ENCODE assay signal across 27 cellular contexts in the genomic region with DNA sequence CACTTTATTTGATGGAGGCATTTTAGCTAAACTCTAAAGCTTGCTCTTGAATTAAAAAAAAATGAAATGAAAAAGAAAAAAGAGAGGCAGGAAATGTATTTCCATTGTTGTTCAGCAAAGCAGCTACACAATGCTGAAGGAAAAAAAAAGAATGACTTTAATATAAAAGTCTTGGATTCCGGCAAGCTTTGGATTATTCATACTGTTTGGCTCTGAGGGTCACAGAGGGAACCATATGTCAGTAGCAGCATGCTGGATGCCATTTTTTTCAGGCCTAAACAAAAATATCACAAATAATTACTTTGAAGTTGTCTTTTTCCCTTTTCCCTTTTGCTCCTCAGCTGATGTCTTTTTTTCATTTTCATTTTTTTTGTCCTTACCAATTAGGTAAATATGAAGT.
DNase-seq lines count a peak whose midpoint lies in the region; ATAC-seq, FAIRE-seq and TF ChIP-seq lines count a peak whose summit lies in the region.
"Had no signal": no experiment of that assay in that cellular context is flagged by ENCODE, and none has a peak within 500 bp of the region (broad histone marks: within the 10 kb centered on the region; RNA-seq: fewer than 3 reads in every experiment).

No MANE protein-coding gene starts in this region.

- H3K27me3 Mint-ChIP-seq in osteocyte (ENCODE audit: unreplicated experiment), result no peaks in the 10 kb centered on the region
- H3K27me3 Mint-ChIP-seq: activated naive CD8-positive, alpha-beta T cell; CD4-positive, alpha-beta T cell; dendritic cell treated with granulocyte-macrophage colony-stimulating factor and Interleukin-4, amounts not matched to agents 40 ng/mL and 50 ng/mL, for 4 days had no signal

- H4K20me1 ChIP-seq in SK-N-SH (ENCODE audit: insufficient read depth) (no peaks in the 10 kb centered on the region), endothelial cell of umbilical vein (replicated peaks; ENCODE audit: control insufficient read depth, extremely low read depth, insufficient read depth, low read length) (no peaks in the 10 kb centered on the region)

- ATAC-seq in gastroesophageal sphincter (no peak), HG03520 (IDR thresholded peaks at IDR 0.05; ENCODE audit: unreplicated experiment) (no peak)
- ATAC-seq: activated T-helper 17 cell treated with anti-CD3 and anti-CD28 coated beads, Interleukin-2, amount 50 U/mL, for 72 hours; naive thymus-derived CD4-positive, alpha-beta T cell; pancreas; sciatic nerve had no signal

- 19% methylated on average over 1 of the region's 1 CpG for WGBS in SK-N-SH (ENCODE audit: low lambda C conversion rate)
- WGBS in gastroesophageal sphincter (ENCODE audit: low coverage in 1 of 2), 2 donors, result 22 to 44% methylated on average over 1 of the region's 1 CpG

- H3K9me3 ChIP-seq in SK-N-SH (no peaks in the 10 kb centered on the region), endothelial cell of umbilical vein (replicated peaks; ENCODE audit: control insufficient read depth, insufficient read depth, low read length) (no peaks in the 10 kb centered on the region), gastroesophageal sphincter (no peaks in the 10 kb centered on the region)
- H3K9me3 ChIP-seq: pancreas, uterus had no signal

- H3K9me3 Mint-ChIP-seq in osteocyte (ENCODE audit: unreplicated experiment), result no peaks in the 10 kb centered on the region
- H3K9me3 Mint-ChIP-seq: activated T-helper 17 cell treated with anti-CD3 and anti-CD28 coated beads, Interleukin-2, amount 50 U/mL, for 72 hours; brain; CD4-positive, alpha-beta T cell; dendritic cell treated with granulocyte-macrophage colony-stimulating factor and Interleukin-4, amounts not matched to agents 40 ng/mL and 50 ng/mL, for 4 days; H9; T-helper 2 cell treated with Interferon-gamma antibody and Interleukin-4, amounts not matched to agents 5 μg/mL and 100 μg/mL, for 36 hours had no signal

- H3K79me2 ChIP-seq in SK-N-SH (ENCODE audit: insufficient read depth) (no peaks in the 10 kb centered on the region), endothelial cell of umbilical vein (ENCODE audit: control insufficient read depth, insufficient read depth, low read length) (no peaks in the 10 kb centered on the region)

- dilution Hi-C loops in endothelial cell of umbilical vein (cut with MboI; ENCODE audit: extremely low pct_ligation_motif_present, low sequenced_read_pairs), result no loop called here

- no peaks in the 10 kb centered on the region for H3K36me3 Mint-ChIP-seq in osteocyte (ENCODE audit: unreplicated experiment)
- H3K36me3 Mint-ChIP-seq: activated naive CD8-positive, alpha-beta T cell; brain; memory B cell; naive thymus-derived CD4-positive, alpha-beta T cell had no signal

- H3K4me1 ChIP-seq in SK-N-SH (ENCODE audit: control insufficient read depth in 1 of 2, insufficient read depth in 2 of 2, low read depth in 1 of 2, low read length in 1 of 2) (no peaks in the 10 kb centered on the region), endothelial cell of umbilical vein (ENCODE audit: control insufficient read depth, extremely low read depth, insufficient read depth, low read length) (peaks cover 49% of the 10 kb centered on the region), gastroesophageal sphincter (peaks cover 0 to 41% (median 5%) of the 10 kb centered on the region in 3 donors)
- H3K4me1 ChIP-seq: pancreas, uterus had no signal

- H3K9ac ChIP-seq in SK-N-SH (peak overlapping the region; percentile 21; the same call in 1 of the 2 replicates), endothelial cell of umbilical vein (replicated peaks; ENCODE audit: extremely low read depth, insufficient read depth, low read length) (peak overlapping the region; percentile 75)

- H3F3A ChIP-seq in SK-N-SH (replicated peaks; ENCODE audit: insufficient read depth), result peaks cover 18% of the 10 kb centered on the region

- H3K9me2 ChIP-seq in SK-N-SH, result no peaks in the 10 kb centered on the region

- H3K27me3 ChIP-seq in SK-N-SH (ENCODE audit: insufficient read depth), result no peaks in the 10 kb centered on the region
- H3K27me3 ChIP-seq in endothelial cell of umbilical vein (ENCODE audit: control insufficient read depth in 2 of 2, insufficient read depth in 2 of 2, low read length in 2 of 2), result no peaks in the 10 kb centered on the region
- no peaks in the 10 kb centered on the region for H3K27me3 ChIP-seq in gastroesophageal sphincter
- H3K27me3 ChIP-seq: pancreas, uterus had no signal

- DNase-seq in EH (ENCODE audit: low read depth), result peak; percentile 50
- no peak for DNase-seq in SK-N-SH
- peak; percentile 68 for DNase-seq in endothelial cell of umbilical vein (ENCODE audit: low read depth, low spot score)
- no peak for DNase-seq in osteocyte (ENCODE audit: extremely low spot score, unreplicated experiment)
- DNase-seq in retina, result no peak
- no peak for DNase-seq in NCI-H82 (lab: John Stamatoyannopoulos, UW)
- DNase-seq: activated CD4-positive, alpha-beta T cell treated with anti-CD3 and anti-CD28 coated beads, Interleukin-2, amount 50 U/mL, for 4 hours; activated CD8-positive, alpha-beta memory T cell treated with anti-CD3 and anti-CD28 coated beads, Interleukin-2, amount 50 U/mL, for 4 hours; CD4-positive, alpha-beta T cell; GDM1; H9; KG1; naive thymus-derived CD4-positive, alpha-beta T cell; NCI-H1436 treated with DMSO at 0.1 percent for 48 hours; NCI-H524 treated with DMSO at 0.1 percent for 48 hours; pancreas; RPMI8226; uterus had no signal

- H3K27ac ChIP-seq in SK-N-SH (ENCODE audit: low read depth in 2 of 2, low read length in 1 of 2), result peak overlapping the region; percentile 72 to 75; a peak in 3 of 4 replicates
- H3K27ac ChIP-seq in endothelial cell of umbilical vein (ENCODE audit: insufficient read depth, low read depth, low read length), result peak overlapping the region; percentile 99
- H3K27ac ChIP-seq in gastroesophageal sphincter, result no peak overlapping the region
- H3K27ac ChIP-seq: pancreas, uterus had no signal

- no peak overlapping the region for H3K4me3 Mint-ChIP-seq in osteocyte (ENCODE audit: unreplicated experiment)
- H3K4me3 Mint-ChIP-seq: activated naive CD8-positive, alpha-beta T cell; activated T-helper 17 cell treated with anti-CD3 and anti-CD28 coated beads, Interleukin-2, amount 50 U/mL, for 72 hours; brain; CD4-positive, alpha-beta T cell; dendritic cell treated with granulocyte-macrophage colony-stimulating factor and Interleukin-4, amounts not matched to agents 40 ng/mL and 50 ng/mL, for 4 days; H9; memory B cell; naive thymus-derived CD4-positive, alpha-beta T cell; T-helper 2 cell treated with Interferon-gamma antibody and Interleukin-4, amounts not matched to agents 5 μg/mL and 100 μg/mL, for 36 hours had no signal

- H2AFZ ChIP-seq in SK-N-SH (ENCODE audit: low read depth) (no peak overlapping the region), endothelial cell of umbilical vein (ENCODE audit: low read depth, low read length) (no peak overlapping the region)

- no peaks in the 10 kb centered on the region for H3K9me1 ChIP-seq in endothelial cell of umbilical vein (replicated peaks; ENCODE audit: control insufficient read depth, extremely low read depth, insufficient read depth, low read length)

- POLR2A ChIA-PET in SK-N-SH (lab: Yijun Ruan, JAX) (no interaction called here), endothelial cell of umbilical vein (lab: Charles Lee) (interaction anchor here (0.6 kb wide), 1 partner anchor 12 kb away, joined by 5 read pairs; no protein-coding TSS in a partner anchor)

- H3K4me2 ChIP-seq in SK-N-SH (no peak overlapping the region), endothelial cell of umbilical vein (ENCODE audit: insufficient read depth, low read length) (peak overlapping the region; percentile 49)

- intact Hi-C loops in endothelial cell of umbilical vein (cut with micrococcal nuclease), result loop anchor here (1.0 to 5.0 kb wide), 4 partner anchors 29 to 472 kb away; a partner anchor contains a TSS

- no peak for TF ChIP-seq POLR2A in endothelial cell of umbilical vein (IDR thresholded peaks at IDR 0.05; ENCODE audit: low read depth, low read length)
- no peak for TF ChIP-seq POLR2A in gastroesophageal sphincter (IDR thresholded peaks at IDR 0.05)

- TF ChIP-seq EP300 in SK-N-SH (IDR thresholded peaks at IDR 0.05; ENCODE audit: borderline replicate concordance in 1 of 2, low read depth in 1 of 2, low read length in 1 of 2), result no peak
- TF ChIP-seq EP300 in gastroesophageal sphincter (IDR thresholded peaks at IDR 0.05), result no peak

- H3K27ac Mint-ChIP-seq in osteocyte (ENCODE audit: unreplicated experiment), result peak overlapping the region; percentile 92
- H3K27ac Mint-ChIP-seq: activated naive CD8-positive, alpha-beta T cell; activated T-helper 17 cell treated with anti-CD3 and anti-CD28 coated beads, Interleukin-2, amount 50 U/mL, for 72 hours; CD4-positive, alpha-beta T cell; dendritic cell treated with granulocyte-macrophage colony-stimulating factor and Interleukin-4, amounts not matched to agents 40 ng/mL and 50 ng/mL, for 4 days; H9; memory B cell; naive thymus-derived CD4-positive, alpha-beta T cell; T-helper 2 cell treated with Interferon-gamma antibody and Interleukin-4, amounts not matched to agents 5 μg/mL and 100 μg/mL, for 36 hours had no signal

- H3K4me3 ChIP-seq in SK-N-SH (ENCODE audit: low read depth in 2 of 2, low read length in 1 of 2) (no peak overlapping the region), endothelial cell of umbilical vein (replicated peaks in 1 of 3; ENCODE audit: insufficient read depth in 1 of 3, low read depth in 1 of 3, low read length in 3 of 3) (no peak overlapping the region), gastroesophageal sphincter (no peak overlapping the region)
- H3K4me3 ChIP-seq: pancreas, uterus had no signal

- no peak for TF ChIP-seq CTCF in SK-N-SH (IDR thresholded peaks at IDR 0.05)
- no peak for TF ChIP-seq CTCF in endothelial cell of umbilical vein (IDR thresholded peaks at IDR 0.05; ENCODE audit: extremely low read depth in 1 of 2, insufficient read depth in 1 of 2, low read depth in 1 of 2, low read length in 2 of 2)
- no peak for TF ChIP-seq CTCF in osteocyte (IDR thresholded peaks at IDR 0.05)
- TF ChIP-seq CTCF in gastroesophageal sphincter (IDR thresholded peaks at IDR 0.05), result no peak

- peaks cover 80% of the 10 kb centered on the region for H3K4me1 Mint-ChIP-seq in osteocyte (ENCODE audit: unreplicated experiment)
- H3K4me1 Mint-ChIP-seq: activated T-helper 17 cell treated with anti-CD3 and anti-CD28 coated beads, Interleukin-2, amount 50 U/mL, for 72 hours; brain; memory B cell; naive thymus-derived CD4-positive, alpha-beta T cell had no signal

- no peak for FAIRE-seq in endothelial cell of umbilical vein (lab: Jason Lieb, UNC)

- CTCF ChIA-PET in SK-N-SH (lab: Yijun Ruan, JAX) (no interaction called here), endothelial cell of umbilical vein (lab: Charles Lee) (interaction anchor here (0.7 kb wide), 1 partner anchor 20 kb away, joined by 3 read pairs; no protein-coding TSS in a partner anchor)

- TSS peak; percentile 44 for BruUV-seq in endothelial cell of umbilical vein (replicated peaks; lab: Mats Ljungman, UMichigan)

- no peaks in the 10 kb centered on the region for H3K36me3 ChIP-seq in SK-N-SH (replicated peaks in 1 of 2; ENCODE audit: control insufficient read depth in 1 of 2, insufficient read depth in 2 of 2, low read length in 1 of 2)
- no peaks in the 10 kb centered on the region for H3K36me3 ChIP-seq in endothelial cell of umbilical vein (ENCODE audit: control insufficient read depth in 2 of 2, extremely low read depth in 1 of 2, insufficient read depth in 2 of 2, low read length in 2 of 2)
- H3K36me3 ChIP-seq in gastroesophageal sphincter, result no peaks in the 10 kb centered on the region
- H3K36me3 ChIP-seq: pancreas, uterus had no signal

- no peak for TF ChIP-seq RAD21 in SK-N-SH (IDR thresholded peaks at IDR 0.05; ENCODE audit: low read length)

Comparison
In these comparisons a context has a peak if more than half of its experiments do, and no peak if none do; other contexts are left out.
1. DNase-seq: peak in EH (single experiment) and endothelial cell of umbilical vein (single experiment); none in SK-N-SH (single experiment), osteocyte (single experiment), retina (single experiment) and NCI-H82 (single experiment).
2. H3K27ac ChIP-seq: peak in SK-N-SH (2 of 2) and endothelial cell of umbilical vein (single experiment); none in gastroesophageal sphincter (0 of 4).